Comparison of ENCODE assay signal across 11 cellular contexts in genomic region chr1:119911775-119912174, GRCh38. TPM values are rescaled to one million over a fixed set of nuclear protein-coding genes. Genes with fewer than 3 reads are reported as not detected.
"Had no signal": no experiment of that assay in that cellular context is flagged by ENCODE, and none has a peak within 500 bp of the region (broad histone marks: within the 10 kb centered on the region; RNA-seq: fewer than 3 reads in every experiment).

No MANE protein-coding gene starts in this region.

- H3K4me1 ChIP-seq: HAP-1 had no signal

- H3K27me3 Mint-ChIP-seq: IgD-negative memory B cell had no signal

- H3K4me2 ChIP-seq: GM23338 had no signal

- H3K9me3 ChIP-seq: HAP-1 had no signal

- ATAC-seq: GM23338, HCT116 had no signal

- H3K27ac Mint-ChIP-seq: GM23338, HFFc6, IgD-negative memory B cell had no signal

- DNase-seq: H7, HFFc6, Kasumi-1, KG1 had no signal

- H3K4me3 ChIP-seq: GM23338, HAP-1 had no signal

- H2AFZ ChIP-seq: GM23338 had no signal

- H3K27ac ChIP-seq: HL-60 had no signal

- H3K4me3 Mint-ChIP-seq: GM23338, HFFc6, IgD-negative memory B cell had no signal

- H3K9me3 Mint-ChIP-seq: GM23338, HFFc6, IgD-negative memory B cell had no signal

RNA-seq across cellular contexts. Expression of gene ADAM30, which starts 15.5 kb away (rescaled TPM):
- total RNA-seq: GM23338, H4, H7, HFFc6, HT1080 had no signal
- polyA plus RNA-seq: GM23338, IgD-negative memory B cell had no signal
